In the genomic region with DNA sequence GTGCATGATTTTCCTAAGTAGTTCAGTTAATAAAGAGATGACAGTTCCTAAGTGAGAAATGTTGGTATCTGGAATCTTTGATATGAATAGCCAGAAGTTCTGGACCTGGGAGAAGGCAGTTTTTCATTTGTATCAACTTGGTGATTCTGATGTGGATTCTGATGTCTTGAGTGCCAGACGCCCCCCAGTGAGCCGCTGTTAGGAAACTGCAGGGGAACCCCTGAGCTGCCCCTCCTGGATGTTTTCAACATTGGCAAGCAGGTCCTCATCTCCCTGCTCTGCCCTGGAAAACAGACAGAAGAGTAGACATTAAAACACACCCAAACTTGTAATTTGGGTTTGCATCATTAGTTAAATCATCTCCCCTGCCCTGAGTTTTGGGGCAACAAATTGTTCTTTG, we compare ENCODE assay signal across 16 cellular contexts. TPM values are rescaled to one million over a fixed set of nuclear protein-coding genes. Genes with fewer than 3 reads are reported as not detected.
DNase-seq lines count a peak whose midpoint lies in the region; ATAC-seq and TF ChIP-seq lines count a peak whose summit lies in the region.
"Had no signal": no experiment of that assay in that cellular context is flagged by ENCODE, and none has a peak within 500 bp of the region (broad histone marks: within the 10 kb centered on the region; RNA-seq: fewer than 3 reads in every experiment).

No MANE protein-coding gene starts in this region.

- intact Hi-C loops in heart right ventricle (cut with DNase I) (no loop called here), Right ventricle myocardium superior (cut with DNase I) (no loop called here), vagina (cut with DNase I) (no loop called here)

- H3K4me1 ChIP-seq in heart right ventricle: peaks cover 0 to 83% (median 51%) of the 10 kb centered on the region in 9 donors
- H3K4me1 ChIP-seq in fibroblast of lung (ENCODE audit: control insufficient read depth, extremely low read depth, insufficient read depth, low read length): peaks cover 7% of the 10 kb centered on the region
- H3K4me1 ChIP-seq in muscle layer of colon (ENCODE audit: insufficient read depth, low read length): peaks cover 64% of the 10 kb centered on the region
- H3K4me1 ChIP-seq in vagina: peaks cover 43% of the 10 kb centered on the region

- TF ChIP-seq CTCF in heart right ventricle (IDR thresholded peaks at IDR 0.05): no peak
- TF ChIP-seq CTCF in fibroblast of lung (conservative IDR thresholded peaks at IDR 0.05 in 1 of 2, IDR thresholded peaks at IDR 0.05 in 1 of 2; ENCODE audit: low read depth in 1 of 2, low read length in 2 of 2): no peak
- TF ChIP-seq CTCF in vagina (IDR thresholded peaks at IDR 0.05): no peak

- 31 to 66% methylated on average over 2 of the region's 2 CpGs for whole genome bisulfite sequencing in heart right ventricle, 2 donors

- no peak for ATAC-seq in heart right ventricle
- ATAC-seq in Right ventricle myocardium superior (ENCODE audit: poor library complexity): no peak
- ATAC-seq in HG03025 (IDR thresholded peaks at IDR 0.05; ENCODE audit: low FRiP score, unreplicated experiment): no peak
- ATAC-seq: activated T-cell treated with anti-CD3 and anti-CD28 coated beads, Interleukin-2, amount 50 U/mL, for 72 hours; natural killer cell had no signal

- peaks cover 39% of the 10 kb centered on the region for H3K79me2 ChIP-seq in fibroblast of lung (ENCODE audit: control insufficient read depth, insufficient read depth, low read length)

- no peak for TF ChIP-seq POLR2A in vagina (IDR thresholded peaks at IDR 0.05)

- H3K9ac ChIP-seq in fibroblast of lung (ENCODE audit: insufficient read depth, low read length): no peak overlapping the region
- H3K9ac ChIP-seq in muscle layer of colon (ENCODE audit: low read length): no peak overlapping the region

- peak overlapping the region in 1 of 10 donors; percentile 5 for H3K4me3 ChIP-seq in heart right ventricle
- H3K4me3 ChIP-seq in fibroblast of lung (replicated peaks in 1 of 4; ENCODE audit: control extremely low read depth in 1 of 4, insufficient read depth in 1 of 4, low read depth in 3 of 4, low read length in 4 of 4): no peak overlapping the region
- no peak overlapping the region for H3K4me3 ChIP-seq in muscle layer of colon (ENCODE audit: low read depth in 1 of 2, low read length in 2 of 2)
- H3K4me3 ChIP-seq in vagina: no peak overlapping the region
- H3K4me3 ChIP-seq: suprapubic skin had no signal

- DNase-seq in heart right ventricle (no peak), Right ventricle myocardium superior (no peak), fibroblast of lung (ENCODE audit: low read depth in 2 of 2) (no peak), vagina (ENCODE audit: extremely low spot score in 2 of 2) (no peak), iPS-NIHi11 (ENCODE audit: low spot score) (no peak), NCI-H2029 (lab: John Stamatoyannopoulos, UW) (no peak)
- DNase-seq: activated CD4-positive, alpha-beta memory T cell treated with anti-CD3 and anti-CD28 coated beads for 36 hours; activated T-cell treated with anti-CD3 and anti-CD28 coated beads, Interleukin-2, amount 50 U/mL, for 72 hours; central memory CD4-positive, alpha-beta T cell; glutamatergic neuron; natural killer cell; NCI-H1930; NCI-H524 treated with DMSO at 0.1 percent for 48 hours had no signal

- H3K4me2 ChIP-seq in fibroblast of lung (ENCODE audit: extremely low read depth, insufficient read depth, low read length): no peak overlapping the region

- H3K27ac ChIP-seq in heart right ventricle (peak overlapping the region in 7 of 10 donors; percentile 3 to 65 (median 32)), fibroblast of lung (ENCODE audit: insufficient read depth, low read length) (peak overlapping the region; percentile 22), muscle layer of colon (ENCODE audit: low read depth, low read length) (peak overlapping the region; percentile 77), vagina (peak overlapping the region; percentile 7)
- H3K27ac ChIP-seq: suprapubic skin had no signal

- H3K36me3 ChIP-seq in heart right ventricle: peaks cover 3 to 93% (median 60%) of the 10 kb centered on the region in 9 donors
- H3K36me3 ChIP-seq in fibroblast of lung (ENCODE audit: control insufficient read depth, insufficient read depth, low read length): peaks cover 21% of the 10 kb centered on the region
- peaks cover 64% of the 10 kb centered on the region for H3K36me3 ChIP-seq in muscle layer of colon (ENCODE audit: insufficient read depth, low read length)
- peaks cover 0 to 80% of the 10 kb centered on the region in 2 donors for H3K36me3 ChIP-seq in vagina

- no peaks in the 10 kb centered on the region for H4K20me1 ChIP-seq in fibroblast of lung (ENCODE audit: control insufficient read depth, extremely low read depth, insufficient read depth, low read length)

- no peak overlapping the region for H2AFZ ChIP-seq in fibroblast of lung (ENCODE audit: low read length)

- no peaks in the 10 kb centered on the region for H3K9me3 ChIP-seq in heart right ventricle
- H3K9me3 ChIP-seq in fibroblast of lung (ENCODE audit: control insufficient read depth, insufficient read depth, low read depth, low read length): no peaks in the 10 kb centered on the region
- H3K9me3 ChIP-seq in muscle layer of colon (ENCODE audit: low read length): no peaks in the 10 kb centered on the region
- no peaks in the 10 kb centered on the region for H3K9me3 ChIP-seq in vagina
- H3K9me3 ChIP-seq: suprapubic skin had no signal

- H3K27me3 ChIP-seq in heart right ventricle (no peaks in the 10 kb centered on the region), fibroblast of lung (ENCODE audit: control insufficient read depth, insufficient read depth, low read length) (no peaks in the 10 kb centered on the region), muscle layer of colon (ENCODE audit: control insufficient read depth in 1 of 2, insufficient read depth in 2 of 2, low read length in 2 of 2) (no peaks in the 10 kb centered on the region), vagina (no peaks in the 10 kb centered on the region)
- H3K27me3 ChIP-seq: suprapubic skin had no signal

RNA-seq across cellular contexts. Expression of gene ETS2, which starts 7.4 kb away (rescaled TPM):
- total RNA-seq in heart right ventricle (10 to 100 TPM; 27.5 to 81.5 (median 46.5) TPM), Right ventricle myocardium superior (37.2 TPM), fibroblast of lung (70.4 and 77.3 TPM in 2 replicates), vagina (134 TPM)
- polyA plus RNA-seq in heart right ventricle (10 to 100 TPM; 26.2 to 33.9 TPM), fibroblast of lung (28.0 and 60.5 TPM in 2 replicates)
- 21.6 and 41.3 TPM in 2 replicates for polyA plus RNA-seq in fibroblast of lung (2012)
- polyA minus RNA-seq in fibroblast of lung (ENCODE audit: low replicate concordance): 30.0 and 65.8 TPM in 2 replicates

Comparison
In these comparisons a context has a peak if more than half of its experiments do, and no peak if none do; other contexts are left out.
1. H3K27ac ChIP-seq: peak in every context shown above with its lines; median percentile 77 in muscle layer of colon; 32 in heart right ventricle; 22 in fibroblast of lung; 7 in vagina.